Comparison of ENCODE assay signal across 11 cellular contexts in the genomic region with DNA sequence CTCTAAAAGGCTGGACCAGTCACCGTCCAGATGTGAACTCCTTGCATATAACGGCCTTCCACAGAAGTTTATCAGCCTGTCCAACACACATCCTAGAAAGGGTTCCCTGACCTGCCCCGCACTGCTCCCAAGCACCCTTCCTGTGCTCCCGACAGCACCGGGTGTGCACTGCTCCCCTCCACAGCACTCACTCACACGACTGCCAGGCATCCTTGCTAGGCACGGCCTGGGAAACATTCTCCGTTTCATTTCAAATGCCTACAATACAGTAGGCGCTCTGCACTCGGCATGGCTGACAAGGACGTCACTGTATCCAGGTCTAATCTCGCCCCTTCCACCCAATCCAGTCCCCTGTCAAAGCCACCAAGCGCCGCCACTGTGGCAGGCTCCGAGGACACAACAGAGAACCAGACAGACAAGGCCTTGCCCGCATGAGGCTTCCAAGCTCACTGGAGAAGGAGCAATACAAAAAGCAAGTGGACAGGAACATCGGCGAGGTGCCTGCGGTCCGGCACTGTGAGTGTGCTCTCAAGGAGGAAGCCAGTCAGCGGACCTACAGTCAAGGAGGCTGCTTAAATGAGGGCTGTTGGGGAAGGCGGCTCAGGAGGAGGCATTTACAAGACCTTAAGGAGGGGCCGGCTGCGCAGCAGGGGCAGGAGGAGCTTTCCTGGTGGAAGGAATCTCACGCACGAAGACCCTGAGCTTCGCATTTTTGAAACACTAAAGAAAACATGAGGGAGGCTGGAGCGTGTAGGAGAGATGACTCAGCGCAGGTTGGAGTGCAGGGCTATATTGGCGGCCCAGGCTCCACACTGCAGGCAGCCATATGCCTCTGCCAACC. TPM values are rescaled to one million over a fixed set of nuclear protein-coding genes. Genes with fewer than 3 reads are reported as not detected.
DNase-seq lines count a peak whose midpoint lies in the region; ATAC-seq, FAIRE-seq and TF ChIP-seq lines count a peak whose summit lies in the region.
"Had no signal": no experiment of that assay in that cellular context is flagged by ENCODE, and none has a peak within 500 bp of the region (broad histone marks: within the 10 kb centered on the region; RNA-seq: fewer than 3 reads in every experiment).

No MANE protein-coding gene starts in this region.

- no peak overlapping the region for H3K4me2 ChIP-seq in Karpas-422 (ENCODE audit: low read depth, low read length, poor library complexity, severe bottlenecking)

- in situ Hi-C loops in astrocyte of the spinal cord (cut with HindIII; ENCODE audit: low sequenced_read_pairs): no loop called here

- no peaks in the 10 kb centered on the region for H3K9me2 ChIP-seq in Karpas-422 (replicated peaks; ENCODE audit: insufficient read depth, low read length)

- FAIRE-seq in H54 (lab: Jason Lieb, UNC): no peak
- FAIRE-seq: islet of Langerhans had no signal

- H3K9me3 ChIP-seq in iPS-18a (ENCODE audit: control insufficient read depth, low read depth, low read length) (no peaks in the 10 kb centered on the region), skeletal muscle tissue (ENCODE audit: control insufficient read depth in 3 of 3, low read length in 3 of 3) (no peaks in the 10 kb centered on the region), Karpas-422 (ENCODE audit: low read length) (no peaks in the 10 kb centered on the region)

- H3K4me3 ChIP-seq in astrocyte of the spinal cord (ENCODE audit: low read depth, low read length) (no peak overlapping the region), iPS-18a (ENCODE audit: low read length) (peak overlapping the region; percentile 2), skeletal muscle tissue (ENCODE audit: low read length in 3 of 3) (no peak overlapping the region), Karpas-422 (ENCODE audit: low read length) (no peak overlapping the region)

- TF ChIP-seq POLR2A in H54 (IDR thresholded peaks at IDR 0.05; ENCODE audit: low read depth, low read length): 0 out of 2 replicates have a peak, but pooled peaks have one; percentile 5

- intact Hi-C loops in sciatic nerve (cut with DNase I): no loop called here

- DNase-seq in H54 (ENCODE audit: insufficient read length, low spot score) (no peak), astrocyte of the spinal cord (ENCODE audit: low read depth, low spot score) (peak; percentile 82), Karpas-422 (no peak), sciatic nerve (ENCODE audit: low spot score) (no peak)
- DNase-seq: activated CD4-positive, alpha-beta T cell treated with anti-CD3 and anti-CD28 coated beads for 48 hours; AML-193 had no signal

- H3K36me3 ChIP-seq in iPS-18a (ENCODE audit: control insufficient read depth, low read depth, low read length) (no peaks in the 10 kb centered on the region), skeletal muscle tissue (ENCODE audit: control insufficient read depth in 3 of 3, insufficient read depth in 3 of 3, low read length in 3 of 3) (peaks cover 0 to 2% (median 0%) of the 10 kb centered on the region in 3 donors), Karpas-422 (ENCODE audit: insufficient read depth, low read length) (no peaks in the 10 kb centered on the region)

- TF ChIP-seq CTCF in astrocyte of the spinal cord (IDR thresholded peaks at IDR 0.05; ENCODE audit: low read depth, low read length): no peak

- H3K27ac ChIP-seq in iPS-18a (ENCODE audit: low read length) (peak overlapping the region; percentile 70), skeletal muscle tissue (ENCODE audit: low read depth, low read length) (peak overlapping the region; percentile 51), Karpas-422 (ENCODE audit: low read length) (no peak overlapping the region)

- peaks cover 15% of the 10 kb centered on the region; the same call in 1 of the 2 replicates for H4K20me1 ChIP-seq in Karpas-422 (ENCODE audit: insufficient read depth, low read depth, low read length)

- no peak for ATAC-seq in GM21515 (IDR thresholded peaks at IDR 0.05; ENCODE audit: unreplicated experiment)
- no peak for ATAC-seq in sciatic nerve
- no peak for ATAC-seq in GM21367 (IDR thresholded peaks at IDR 0.05; ENCODE audit: unreplicated experiment)

- H3K79me2 ChIP-seq in Karpas-422 (ENCODE audit: low read length): no peaks in the 10 kb centered on the region

- H3K4me1 ChIP-seq in iPS-18a (ENCODE audit: control insufficient read depth, low read depth, low read length) (peaks cover 46% of the 10 kb centered on the region), skeletal muscle tissue (ENCODE audit: control insufficient read depth in 3 of 3, insufficient read depth in 3 of 3, low read length in 3 of 3) (peaks cover 13 to 16% (median 15%) of the 10 kb centered on the region in 3 donors), Karpas-422 (ENCODE audit: low read length) (no peaks in the 10 kb centered on the region)

- H3K27me3 ChIP-seq in iPS-18a (ENCODE audit: control insufficient read depth, insufficient read depth, low read length) (no peaks in the 10 kb centered on the region), skeletal muscle tissue (ENCODE audit: control insufficient read depth in 3 of 3, insufficient read depth in 3 of 3, low read length in 3 of 3) (no peaks in the 10 kb centered on the region), Karpas-422 (ENCODE audit: low read length) (no peaks in the 10 kb centered on the region)

- peak overlapping the region; percentile 4 for H3K9ac ChIP-seq in iPS-18a (ENCODE audit: low read length)
- H3K9ac ChIP-seq in skeletal muscle tissue (ENCODE audit: low read depth in 1 of 3, low read length in 3 of 3): peak overlapping the region in 1 of 3 donors; percentile 16
- no peak overlapping the region for H3K9ac ChIP-seq in Karpas-422 (ENCODE audit: low read length)

- no peak overlapping the region for H2AFZ ChIP-seq in Karpas-422 (ENCODE audit: low read length)

RNA-seq across cellular contexts. Expression of a gene that starts 29.2 kb away (rescaled TPM):
- 9.9 TPM for total RNA-seq in skeletal muscle tissue
- total RNA-seq in Karpas-422 (2014; rRNA removed; shearing (Covaris generic); ENCODE audit: low replicate concordance): 3.1 and 8.1 TPM in 2 replicates
- total RNA-seq in sciatic nerve: 46.7 TPM
